15 cellular contexts compared by ENCODE assay signal in genomic region chr4:164971929-164972328, GRCh38. TPM values are rescaled to one million over a fixed set of nuclear protein-coding genes. Genes with fewer than 3 reads are reported as not detected.
"Had no signal": no experiment of that assay in that cellular context is flagged by ENCODE, and none has a peak within 500 bp of the region (broad histone marks: within the 10 kb centered on the region; RNA-seq: fewer than 3 reads in every experiment).

No MANE protein-coding gene starts in this region.

RNA-seq across cellular contexts. Expression of gene TRIM61, which starts 5.5 kb away (rescaled TPM):
- total RNA-seq: lung microvascular endothelial cell, pulmonary artery endothelial cell had no signal
- polyA plus RNA-seq: endothelial cell of umbilical vein had no signal

RNA-seq across cellular contexts. Expression of gene TRIM60, which starts 59.9 kb away (rescaled TPM):
- total RNA-seq: endothelial cell of umbilical vein; gastrocnemius medialis; heart right ventricle; liver; lung microvascular endothelial cell; naive thymus-derived CD4-positive, alpha-beta T cell; osteoblast; pulmonary artery endothelial cell; sciatic nerve; skeletal muscle tissue; spleen; temporal lobe; upper lobe of left lung; uterus had no signal
- polyA plus RNA-seq: endothelial cell of umbilical vein; esophagus; heart right ventricle; liver; naive thymus-derived CD4-positive, alpha-beta T cell; spleen had no signal
